ENCODE assay signal across 16 cellular contexts in the genomic region with DNA sequence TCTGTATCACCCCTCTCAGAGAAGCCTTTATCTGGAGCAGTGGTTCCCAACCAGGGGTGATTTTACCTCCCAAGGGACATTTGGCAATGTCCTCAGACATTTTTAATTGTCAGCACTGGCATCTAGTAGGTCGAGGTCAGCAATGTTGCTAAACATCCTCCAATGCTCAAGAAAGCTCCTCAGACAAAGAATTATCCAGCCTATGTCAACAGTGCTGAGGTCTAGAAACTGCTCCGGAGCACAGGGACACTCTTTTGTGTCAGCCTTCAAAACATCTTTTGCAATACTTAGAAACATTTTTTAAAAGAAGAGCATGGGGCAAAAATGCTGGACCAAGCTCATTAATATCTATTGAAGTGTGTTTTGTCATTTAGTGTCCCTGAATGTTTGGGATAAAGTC.
DNase-seq lines count a peak whose midpoint lies in the region; ATAC-seq, FAIRE-seq and TF ChIP-seq lines count a peak whose summit lies in the region.
"Had no signal": no experiment of that assay in that cellular context is flagged by ENCODE, and none has a peak within 500 bp of the region (broad histone marks: within the 10 kb centered on the region; RNA-seq: fewer than 3 reads in every experiment).

No MANE protein-coding gene starts in this region.

- H4K20me1 ChIP-seq in astrocyte (ENCODE audit: insufficient read depth, low read length) = no peaks in the 10 kb centered on the region

- no peak for FAIRE-seq in astrocyte (lab: Jason Lieb, UNC)
- FAIRE-seq: colon had no signal

- CTCF ChIA-PET in activated CD4-positive, alpha-beta T cell treated with anti-CD3 and anti-CD28 coated beads for 36 hours (lab: Charles Lee) = interaction anchor here (1.2 to 2.2 kb wide), 2 partner anchors 14 to 15 kb away, joined by 3 to 6 read pairs; no protein-coding TSS in a partner anchor
- CTCF ChIA-PET in activated CD4-positive, alpha-beta T cell treated with anti-CD3 and anti-CD28 coated beads, Interleukin-2, amount 10 ng/mL, durations not matched to agents 7 days and 5 days (lab: Charles Lee) = interaction anchor here (0.7 to 1.1 kb wide), 2 partner anchors 16 to 28 kb away, joined by 3 to 4 read pairs; no protein-coding TSS in a partner anchor

- H3K9me3 Mint-ChIP-seq in activated CD4-positive, alpha-beta T cell treated with anti-CD3 and anti-CD28 coated beads for 36 hours (ENCODE audit: low read depth) = no peaks in the 10 kb centered on the region
- H3K9me3 Mint-ChIP-seq in activated CD4-positive, alpha-beta T cell treated with anti-CD3 and anti-CD28 coated beads, Interleukin-2, amount 10 ng/mL, durations not matched to agents 7 days and 5 days = no peaks in the 10 kb centered on the region
- no peaks in the 10 kb centered on the region for H3K9me3 Mint-ChIP-seq in astrocyte (ENCODE audit: unreplicated experiment)

- H3K27me3 ChIP-seq in astrocyte (ENCODE audit: insufficient read depth, low read length) (no peaks in the 10 kb centered on the region), lung (ENCODE audit: control insufficient read depth, insufficient read depth) (no peaks in the 10 kb centered on the region), thyroid gland (no peaks in the 10 kb centered on the region)
- H3K27me3 ChIP-seq: Peyer's patch had no signal

- no peak for ATAC-seq in activated CD4-positive, alpha-beta T cell treated with anti-CD3 and anti-CD28 coated beads for 36 hours
- no peak for ATAC-seq in lung (ENCODE audit: insufficient read depth, low FRiP score)
- ATAC-seq in HG02840 (IDR thresholded peaks at IDR 0.05; ENCODE audit: low FRiP score, unreplicated experiment) = no peak
- no peak for ATAC-seq in activated CD4-positive, CD25-positive, alpha-beta regulatory T cell treated with anti-CD3 and anti-CD28 coated beads, Interleukin-2, amount 50 U/mL, for 24 hours
- ATAC-seq: activated CD8-positive, alpha-beta T cell treated with anti-CD3 and anti-CD28 coated beads, Interleukin-2, amount 10 ng/mL, durations not matched to agents 7 days and 5 days; left colon had no signal

- H3K27me3 Mint-ChIP-seq in activated CD4-positive, alpha-beta T cell treated with anti-CD3 and anti-CD28 coated beads for 36 hours = no peaks in the 10 kb centered on the region
- peaks cover 4% of the 10 kb centered on the region for H3K27me3 Mint-ChIP-seq in activated CD4-positive, alpha-beta T cell treated with anti-CD3 and anti-CD28 coated beads, Interleukin-2, amount 10 ng/mL, durations not matched to agents 7 days and 5 days
- no peaks in the 10 kb centered on the region for H3K27me3 Mint-ChIP-seq in astrocyte (ENCODE audit: low read depth, unreplicated experiment)

- H3K9me3 ChIP-seq in astrocyte (ENCODE audit: insufficient read depth, low read depth, low read length) = no peaks in the 10 kb centered on the region
- no peaks in the 10 kb centered on the region for H3K9me3 ChIP-seq in lung (ENCODE audit: control insufficient read depth in 2 of 2, insufficient read depth in 1 of 2, low read length in 1 of 2)
- H3K9me3 ChIP-seq in thyroid gland = no peaks in the 10 kb centered on the region
- H3K9me3 ChIP-seq: Peyer's patch had no signal

- H3K36me3 ChIP-seq in astrocyte (ENCODE audit: insufficient read depth, low read length) (no peaks in the 10 kb centered on the region), lung (ENCODE audit: control insufficient read depth in 2 of 2, insufficient read depth in 2 of 2, low read length in 2 of 2) (peaks cover 0 to 3% of the 10 kb centered on the region in 2 donors), thyroid gland (no peaks in the 10 kb centered on the region)
- H3K36me3 ChIP-seq: Peyer's patch had no signal

- H3K36me3 Mint-ChIP-seq in activated CD4-positive, alpha-beta T cell treated with anti-CD3 and anti-CD28 coated beads for 36 hours (ENCODE audit: low read depth) = peaks cover 2% of the 10 kb centered on the region
- H3K36me3 Mint-ChIP-seq in activated CD4-positive, alpha-beta T cell treated with anti-CD3 and anti-CD28 coated beads, Interleukin-2, amount 10 ng/mL, durations not matched to agents 7 days and 5 days (ENCODE audit: low read depth) = peaks cover 3% of the 10 kb centered on the region
- H3K36me3 Mint-ChIP-seq in astrocyte (ENCODE audit: low read depth, unreplicated experiment) = no peaks in the 10 kb centered on the region

- no peak for DNase-seq in activated CD4-positive, alpha-beta T cell treated with anti-CD3 and anti-CD28 coated beads for 36 hours
- DNase-seq in activated CD4-positive, alpha-beta T cell treated with anti-CD3 and anti-CD28 coated beads, Interleukin-2, amount 10 ng/mL, durations not matched to agents 7 days and 5 days = no peak
- DNase-seq in astrocyte (ENCODE audit: low read depth) (no peak), lung (ENCODE audit: low spot score) (no peak), thyroid gland (peak in 1 of 2 donors; percentile 7), MV-4-11 (lab: John Stamatoyannopoulos, UW) (no peak)
- DNase-seq: activated CD8-positive, alpha-beta T cell treated with anti-CD3 and anti-CD28 coated beads, Interleukin-2, amount 10 ng/mL, durations not matched to agents 7 days and 5 days; left colon; NCI-H446; Peyer's patch; stimulated activated CD4-positive, alpha-beta T cell treated with anti-CD3 and anti-CD28 coated beads, Interleukin-4, amount 100 ng/mL, for 1 hour; stimulated activated naive CD4-positive, alpha-beta T cell treated with Interleukin-2 at 50 U/mL for 16 hours had no signal

- no peak for TF ChIP-seq CTCF in astrocyte (IDR thresholded peaks at IDR 0.05; ENCODE audit: insufficient read depth, low read depth, low read length)
- no peak for TF ChIP-seq CTCF in lung (IDR thresholded peaks at IDR 0.05; ENCODE audit: control extremely low read depth, extremely low read depth)
- TF ChIP-seq CTCF in thyroid gland (IDR thresholded peaks at IDR 0.05) = no peak

- H3K79me2 ChIP-seq in astrocyte (ENCODE audit: insufficient read depth, low read length) = peaks cover 30% of the 10 kb centered on the region

- peaks cover 47% of the 10 kb centered on the region for H3K4me1 Mint-ChIP-seq in activated CD4-positive, alpha-beta T cell treated with anti-CD3 and anti-CD28 coated beads for 36 hours
- H3K4me1 Mint-ChIP-seq in activated CD4-positive, alpha-beta T cell treated with anti-CD3 and anti-CD28 coated beads, Interleukin-2, amount 10 ng/mL, durations not matched to agents 7 days and 5 days = peaks cover 35% of the 10 kb centered on the region
- H3K4me1 Mint-ChIP-seq in astrocyte (ENCODE audit: low read depth, unreplicated experiment) = peaks cover 26% of the 10 kb centered on the region

- WGBS in lung, 2 donors = 10 to 24% methylated on average over 2 of the region's 2 CpGs
- 14 to 17% methylated on average over 2 of the region's 2 CpGs for WGBS in thyroid gland, 2 donors

- no peak overlapping the region for H3K27ac ChIP-seq in astrocyte (ENCODE audit: low read depth, low read length)
- H3K27ac ChIP-seq in lung (ENCODE audit: low read depth in 1 of 2, low read length in 1 of 2) = peak overlapping the region; percentile 12 to 40
- H3K27ac ChIP-seq in thyroid gland = peak overlapping the region; percentile 69 to 87 (median 84)

- intact Hi-C loops in activated CD4-positive, alpha-beta T cell treated with anti-CD3 and anti-CD28 coated beads for 36 hours (cut with DNase I, micrococcal nuclease) = loop anchor here (5.0 to 10.0 kb wide), 5 partner anchors 159 to 1272 kb away; partner anchors contain the start of genes PIK3R1 (in 1 of the 2) and SREK1 (in 1 of the 2)
- intact Hi-C loops in thyroid gland (cut with DNase I) = loop anchor here (10.0 kb wide), 1 partner anchor 92 kb away; no protein-coding TSS in a partner anchor

- H2AFZ ChIP-seq in astrocyte (ENCODE audit: low read depth, low read length) = no peak overlapping the region

- peak overlapping the region; percentile 6 for H3K27ac Mint-ChIP-seq in activated CD4-positive, alpha-beta T cell treated with anti-CD3 and anti-CD28 coated beads for 36 hours
- no peak overlapping the region for H3K27ac Mint-ChIP-seq in activated CD4-positive, alpha-beta T cell treated with anti-CD3 and anti-CD28 coated beads, Interleukin-2, amount 10 ng/mL, durations not matched to agents 7 days and 5 days
- H3K27ac Mint-ChIP-seq in astrocyte (ENCODE audit: unreplicated experiment) = no peak overlapping the region
- H3K27ac Mint-ChIP-seq: activated CD8-positive, alpha-beta T cell treated with anti-CD3 and anti-CD28 coated beads, Interleukin-2, amount 10 ng/mL, durations not matched to agents 7 days and 5 days had no signal

- H3K4me1 ChIP-seq in astrocyte (ENCODE audit: insufficient read depth, low read length) (peaks cover 18% of the 10 kb centered on the region), lung (ENCODE audit: control insufficient read depth in 2 of 2, insufficient read depth in 2 of 2, low read length in 2 of 2) (peaks cover 8 to 20% of the 10 kb centered on the region in 2 donors), thyroid gland (peaks cover 28 to 42% of the 10 kb centered on the region in 2 donors)

- H3K9ac ChIP-seq in astrocyte (ENCODE audit: low read length) = no peak overlapping the region
- H3K9ac ChIP-seq: parathyroid adenoma had no signal

- no peak overlapping the region for H3K4me3 Mint-ChIP-seq in activated CD4-positive, alpha-beta T cell treated with anti-CD3 and anti-CD28 coated beads for 36 hours
- H3K4me3 Mint-ChIP-seq in activated CD4-positive, alpha-beta T cell treated with anti-CD3 and anti-CD28 coated beads, Interleukin-2, amount 10 ng/mL, durations not matched to agents 7 days and 5 days = no peak overlapping the region
- no peak overlapping the region for H3K4me3 Mint-ChIP-seq in astrocyte (ENCODE audit: unreplicated experiment)

- no peak for TF ChIP-seq POLR2A in thyroid gland (IDR thresholded peaks at IDR 0.05)

- POLR2A ChIA-PET in activated CD4-positive, alpha-beta T cell treated with anti-CD3 and anti-CD28 coated beads for 36 hours (lab: Charles Lee) = no interaction called here
- POLR2A ChIA-PET in activated CD4-positive, alpha-beta T cell treated with anti-CD3 and anti-CD28 coated beads, Interleukin-2, amount 10 ng/mL, durations not matched to agents 7 days and 5 days (lab: Charles Lee) = interaction anchor here (0.6 kb wide), 1 partner anchor 194 kb away, joined by 3 read pairs; the partner anchor contains the start of gene CD180

- H3K4me3 ChIP-seq in astrocyte (ENCODE audit: insufficient read depth, low read depth, low read length) (no peak overlapping the region), lung (no peak overlapping the region), thyroid gland (replicated peaks in 1 of 3) (no peak overlapping the region)

- peak overlapping the region; percentile 19 for H3K4me2 ChIP-seq in astrocyte (ENCODE audit: low read length)
